ENCODE assay signal across 29 cellular contexts in the genomic region with DNA sequence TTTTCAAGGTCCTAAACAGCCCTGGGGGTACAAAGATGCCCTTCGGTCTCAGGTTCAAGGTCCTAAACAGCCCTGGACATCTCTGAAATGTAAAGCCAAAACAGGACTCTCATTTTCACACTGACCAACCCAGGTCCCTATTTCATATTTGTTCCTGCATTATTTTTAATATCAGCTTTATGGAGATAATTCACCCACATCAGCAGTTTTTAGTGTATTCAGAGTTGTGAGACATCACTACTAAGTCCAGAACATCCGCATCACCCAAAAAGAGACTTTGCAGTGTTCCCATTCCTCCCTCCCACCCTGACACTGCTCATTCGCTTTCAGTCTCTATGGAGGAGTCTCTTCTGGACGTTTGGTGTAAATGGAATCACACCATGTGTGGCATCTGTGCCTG.
"Had no signal": no experiment of that assay in that cellular context is flagged by ENCODE, and none has a peak within 500 bp of the region (broad histone marks: within the 10 kb centered on the region; RNA-seq: fewer than 3 reads in every experiment).

No MANE protein-coding gene starts in this region.

- FAIRE-seq: astrocyte, bronchial epithelial cell, endometrium, endothelial cell of umbilical vein had no signal

- H3K27me3 ChIP-seq: brain microvascular endothelial cell, colonic mucosa, esophagus squamous epithelium, heart right ventricle had no signal

- H3K4me3 ChIP-seq: colonic mucosa, esophagus squamous epithelium, gastroesophageal sphincter, heart right ventricle had no signal

- ATAC-seq: activated CD4-positive, CD25-positive, alpha-beta regulatory T cell treated with anti-CD3 and anti-CD28 coated beads, Interleukin-2, amount 50 U/mL, for 24 hours; activated CD8-positive, alpha-beta T cell treated with anti-CD3 and anti-CD28 coated beads for 36 hours; activated T-cell treated with anti-CD3 and anti-CD28 coated beads, Interleukin-2, amount 50 U/mL, for 4 hours; activated T-helper 17 cell treated with anti-CD3 and anti-CD28 coated beads, Interleukin-2, amount 50 U/mL, for 72 hours; gastroesophageal sphincter; heart right ventricle; T-helper 17 cell had no signal

- H3K36me3 ChIP-seq: brain microvascular endothelial cell, colonic mucosa, esophagus squamous epithelium, gastroesophageal sphincter, heart right ventricle, WERI-Rb-1 had no signal

- H3K9me3 ChIP-seq: colonic mucosa, esophagus squamous epithelium had no signal

- H3K27ac ChIP-seq: brain microvascular endothelial cell, colonic mucosa, epithelial cell of prostate, esophagus squamous epithelium, gastroesophageal sphincter, heart right ventricle, WERI-Rb-1 had no signal

- H3K4me1 ChIP-seq: colonic mucosa, esophagus squamous epithelium, gastroesophageal sphincter, heart right ventricle had no signal

- DNase-seq: activated B cell treated with CpG ODN at 0.5 μM for 24 hours; activated CD4-positive, alpha-beta T cell treated with anti-CD3 and anti-CD28 coated beads for 48 hours; activated CD4-positive, alpha-beta T cell treated with anti-CD3 and anti-CD28 coated beads, Interleukin-2, amount 50 U/mL, for 1 hour; activated CD4-positive, alpha-beta T cell treated with anti-CD3 and anti-CD28 coated beads, Interleukin-2, amount 50 U/mL, for 48 hours; activated CD8-positive, alpha-beta memory T cell treated with anti-CD3 and anti-CD28 coated beads for 24 hours; activated CD8-positive, alpha-beta T cell treated with anti-CD3 and anti-CD28 coated beads for 36 hours; activated effector memory CD4-positive, alpha-beta T cell treated with Interleukin-2 at 50 U/mL for 16 hours; activated naive CD4-positive, alpha-beta T cell treated with anti-CD3 and anti-CD28 coated beads for 36 hours; activated naive CD8-positive, alpha-beta T cell treated with anti-CD3 and anti-CD28 coated beads, Interleukin-2, amount 10 ng/mL, durations not matched to agents 7 days and 5 days; activated T-cell treated with anti-CD3 and anti-CD28 coated beads, Interleukin-2, amount 50 U/mL, for 4 hours; brain microvascular endothelial cell; colonic mucosa; dermis blood vessel endothelial cell; effector CD8-positive, alpha-beta T cell; esophagus squamous epithelium; foreskin melanocyte; heart right ventricle; T-helper 1 cell; T-helper 17 cell; T1000; WERI-Rb-1 had no signal
